Comparison of ENCODE assay signal across 15 cellular contexts in the genomic region with DNA sequence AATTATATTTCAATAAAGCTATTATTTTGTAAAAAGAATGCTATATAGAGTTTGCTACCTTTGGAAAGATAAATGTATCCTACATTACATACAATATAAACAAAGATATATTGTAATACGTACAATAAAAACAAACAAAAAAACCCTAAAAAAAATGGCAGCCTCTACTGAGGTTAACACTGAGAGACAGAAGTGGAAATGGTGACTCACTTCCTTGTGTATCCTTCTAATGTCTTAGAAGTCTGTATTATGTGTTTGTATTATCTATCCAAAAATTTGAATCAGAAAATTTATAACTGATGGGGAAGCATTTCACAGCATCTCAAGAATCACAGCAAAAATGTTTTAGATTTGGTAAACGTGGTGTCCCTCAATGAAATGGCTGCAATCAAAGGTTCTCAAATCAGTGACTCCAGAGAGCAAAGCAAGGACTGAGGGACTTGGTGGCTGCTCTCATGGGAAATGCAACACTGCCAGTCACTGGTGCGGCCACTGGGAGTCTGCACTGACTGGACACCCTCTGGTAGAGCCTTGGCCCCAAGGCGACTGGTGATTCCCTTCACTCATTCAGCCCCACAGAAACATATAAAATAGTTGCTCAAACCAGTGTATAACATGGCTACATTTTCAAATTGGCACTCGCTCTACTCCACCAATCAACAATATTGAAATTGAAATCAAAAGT. TPM values are rescaled to one million over a fixed set of nuclear protein-coding genes. Genes with fewer than 3 reads are reported as not detected.
A peak's percentile ranks its signal among the peaks of the same experiment; 100 is the strongest.
DNase-seq lines count a peak whose midpoint lies in the region; ATAC-seq and TF ChIP-seq lines count a peak whose summit lies in the region.
"Had no signal": no experiment of that assay in that cellular context is flagged by ENCODE, and none has a peak within 500 bp of the region (broad histone marks: within the 10 kb centered on the region; RNA-seq: fewer than 3 reads in every experiment).

No MANE protein-coding gene starts in this region.

- no peaks in the 10 kb centered on the region for H3K9me3 Mint-ChIP-seq in nephron
- H3K9me3 Mint-ChIP-seq: natural killer cell treated with Interleukin-12 subunit alpha and Interleukin-12 subunit beta and Interleukin-15 and Interleukin-18, amount 100 ng/mL, for 72 hours had no signal

- peaks cover 65% of the 10 kb centered on the region for H3K36me3 Mint-ChIP-seq in nephron (ENCODE audit: low read depth)
- H3K36me3 Mint-ChIP-seq: natural killer cell treated with Interleukin-12 subunit alpha and Interleukin-12 subunit beta and Interleukin-15 and Interleukin-18, amount 100 ng/mL, for 72 hours had no signal

- no peak overlapping the region for H3K4me3 Mint-ChIP-seq in nephron
- H3K4me3 Mint-ChIP-seq: natural killer cell treated with Interleukin-12 subunit alpha and Interleukin-12 subunit beta and Interleukin-15 and Interleukin-18, amount 100 ng/mL, for 72 hours had no signal

- peaks cover 6% of the 10 kb centered on the region for H3K4me1 Mint-ChIP-seq in nephron

- H3K27ac Mint-ChIP-seq in nephron = peak overlapping the region in 2 of 3 experiments; percentile 17 to 83
- H3K27ac Mint-ChIP-seq: natural killer cell treated with Interleukin-12 subunit alpha and Interleukin-12 subunit beta and Interleukin-15 and Interleukin-18, amount 100 ng/mL, for 72 hours had no signal

- ATAC-seq in GM21717 (IDR thresholded peaks at IDR 0.05; ENCODE audit: unreplicated experiment) = no peak
- ATAC-seq in HG02798 (IDR thresholded peaks at IDR 0.05; ENCODE audit: poor library complexity, unreplicated experiment) = no peak
- no peak for ATAC-seq in HG02678 (IDR thresholded peaks at IDR 0.05; ENCODE audit: unreplicated experiment)
- ATAC-seq: natural killer cell treated with Interleukin-12 subunit alpha and Interleukin-12 subunit beta and Interleukin-15 and Interleukin-18, amount 100 ng/mL, for 72 hours had no signal

- DNase-seq in EL = peak; percentile 11
- peak; percentile 50 for DNase-seq in RPMI7951 (ENCODE audit: low read depth)
- peak; percentile 17 for DNase-seq in fibroblast of villous mesenchyme (ENCODE audit: low read depth)
- DNase-seq in NCI-H1417 treated with DMSO at 0.1 percent for 48 hours (lab: John Stamatoyannopoulos, UW) = no peak
- DNase-seq: activated T-cell treated with anti-CD3 and anti-CD28 coated beads for 4 hours; amniotic stem cell; DMS153; NCI-H446; stimulated activated CD4-positive, alpha-beta T cell treated with anti-CD3 and anti-CD28 coated beads, Interleukin-12 subunit alpha, Interleukin-12 subunit beta, amount 100 ng/mL, for 4 hours; WERI-Rb-1 had no signal

- H3K27me3 Mint-ChIP-seq in nephron (ENCODE audit: low read depth) = no peaks in the 10 kb centered on the region
- H3K27me3 Mint-ChIP-seq: natural killer cell treated with Interleukin-12 subunit alpha and Interleukin-12 subunit beta and Interleukin-15 and Interleukin-18, amount 100 ng/mL, for 72 hours had no signal

- H3K4me3 ChIP-seq in fibroblast of villous mesenchyme (ENCODE audit: low read depth, low read length) = no peak overlapping the region

- TF ChIP-seq CTCF in fibroblast of villous mesenchyme (IDR thresholded peaks at IDR 0.05; ENCODE audit: insufficient read depth, low read depth, low read length) = no peak
- no peak for TF ChIP-seq CTCF in nephron (IDR thresholded peaks at IDR 0.05; ENCODE audit: unreplicated experiment in 3 of 3)

RNA-seq across cellular contexts. Expression of gene PANK1, which starts 53.8 kb away (rescaled TPM):
- total RNA-seq in RPMI7951 (2014; rRNA removed; shearing (Covaris generic)) = 4.8 and 6.4 TPM in 2 replicates
- total RNA-seq in fibroblast of villous mesenchyme = 5.8 and 7.3 TPM in 2 replicates

RNA-seq across cellular contexts. Expression of gene SLC16A12, which starts 55.9 kb away (rescaled TPM):
- total RNA-seq in RPMI7951 (2014; rRNA removed; shearing (Covaris generic)) = under 0.01 and 0.12 TPM in 2 replicates
- under 0.01 TPM in 2 replicates for total RNA-seq in fibroblast of villous mesenchyme
- total RNA-seq: natural killer cell treated with Interleukin-12 subunit alpha and Interleukin-12 subunit beta and Interleukin-15 and Interleukin-18, amount 100 ng/mL, for 72 hours had no signal
